17 cellular contexts compared by ENCODE assay signal in genomic region chr4:98608343-98608742, GRCh38.
"Had no signal": no experiment of that assay in that cellular context is flagged by ENCODE, and none has a peak within 500 bp of the region (broad histone marks: within the 10 kb centered on the region; RNA-seq: fewer than 3 reads in every experiment).

No MANE protein-coding gene starts in this region.

- H3K9me3 ChIP-seq: prostate gland, tibial nerve, vagina had no signal

- H3K27ac ChIP-seq: cardiac muscle cell, prostate gland, skin epidermis, vagina had no signal

- H3K4me1 ChIP-seq: prostate gland had no signal

- H3K4me3 ChIP-seq: cardiac muscle cell, dorsolateral prefrontal cortex, prostate gland, skin epidermis, tibial nerve, vagina had no signal

- H3K27me3 ChIP-seq: cardiac muscle cell, dorsolateral prefrontal cortex, tibial nerve, vagina had no signal

- H3K36me3 ChIP-seq: cardiac muscle cell, prostate gland, tibial nerve, vagina had no signal

- DNase-seq: activated CD4-positive, alpha-beta T cell treated with anti-CD3 and anti-CD28 coated beads, Interleukin-2, amount 10 ng/mL, durations not matched to agents 24 days and 14 days; activated CD8-positive, alpha-beta memory T cell treated with anti-CD3 and anti-CD28 coated beads for 24 hours; activated naive CD4-positive, alpha-beta T cell treated with anti-CD3 and anti-CD28 coated beads, Interleukin-2, amount 10 ng/mL, durations not matched to agents 7 days and 5 days; islet precursor cell; naive thymus-derived CD4-positive, alpha-beta T cell; right cardiac atrium; stimulated activated CD4-positive, alpha-beta T cell treated with anti-CD3 and anti-CD28 coated beads, Interleukin-15, amount 100 ng/mL, for 24 hours; stimulated activated CD4-positive, alpha-beta T cell treated with anti-CD3 and anti-CD28 coated beads, Interleukin-4, amount 100 ng/mL, for 24 hours; stimulated activated naive CD4-positive, alpha-beta T cell had no signal

- H3K27me3 Mint-ChIP-seq: activated CD4-positive, alpha-beta T cell treated with anti-CD3 and anti-CD28 coated beads, Interleukin-2, amount 10 ng/mL, durations not matched to agents 24 days and 14 days; activated naive CD4-positive, alpha-beta T cell treated with anti-CD3 and anti-CD28 coated beads, Interleukin-2, amount 10 ng/mL, durations not matched to agents 7 days and 5 days; naive thymus-derived CD4-positive, alpha-beta T cell had no signal

- ATAC-seq: esophagus mucosa; left lobe of liver; naive thymus-derived CD4-positive, alpha-beta T cell; right cardiac atrium had no signal

- H3K9me3 Mint-ChIP-seq: activated CD4-positive, alpha-beta T cell treated with anti-CD3 and anti-CD28 coated beads, Interleukin-2, amount 10 ng/mL, durations not matched to agents 24 days and 14 days; activated naive CD4-positive, alpha-beta T cell treated with anti-CD3 and anti-CD28 coated beads, Interleukin-2, amount 10 ng/mL, durations not matched to agents 7 days and 5 days had no signal

- H3K4me3 Mint-ChIP-seq: activated CD4-positive, alpha-beta T cell treated with anti-CD3 and anti-CD28 coated beads, Interleukin-2, amount 10 ng/mL, durations not matched to agents 24 days and 14 days; activated naive CD4-positive, alpha-beta T cell treated with anti-CD3 and anti-CD28 coated beads, Interleukin-2, amount 10 ng/mL, durations not matched to agents 7 days and 5 days had no signal
